ENCODE assay signal across 8 cellular contexts in the genomic region with DNA sequence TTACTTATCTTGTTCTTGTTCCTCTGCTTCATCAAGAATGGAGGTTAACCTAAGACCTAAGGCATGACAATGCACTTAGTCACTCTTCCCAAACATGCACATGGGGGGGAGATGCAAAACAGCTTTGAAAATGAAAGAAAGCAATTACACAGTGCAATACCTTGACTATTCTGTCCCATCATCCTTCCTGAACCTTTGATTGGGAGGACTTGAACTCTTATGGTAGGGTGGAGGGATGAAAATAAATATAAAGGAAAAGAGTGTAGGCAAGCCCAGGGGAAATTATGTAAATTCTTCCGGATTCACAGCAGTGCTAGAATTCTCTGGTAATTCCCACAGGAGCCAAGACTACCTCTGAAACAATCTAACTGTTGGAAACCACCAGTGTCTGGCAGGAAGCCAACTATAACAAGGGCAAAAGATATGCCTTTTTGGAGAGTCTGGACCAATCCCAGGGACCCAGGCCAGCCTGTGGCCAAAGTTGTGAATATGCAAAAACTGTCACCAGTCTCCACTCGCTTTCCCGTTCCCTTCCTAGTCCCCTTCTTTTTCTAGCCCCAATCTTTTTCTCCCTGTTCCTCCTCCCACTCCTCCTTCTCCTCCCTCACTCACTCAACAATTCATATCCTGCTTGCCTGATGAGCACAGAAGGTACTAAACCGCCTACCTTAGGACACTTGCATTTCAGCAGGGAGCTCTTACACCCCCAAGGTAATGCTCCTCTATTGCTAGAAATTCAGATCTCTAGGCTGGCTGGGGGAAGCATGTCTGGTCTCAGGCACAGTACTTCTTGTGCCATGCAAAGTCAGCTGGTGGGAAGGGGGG. TPM values are rescaled to one million over a fixed set of nuclear protein-coding genes. Genes with fewer than 3 reads are reported as not detected.
A peak's percentile ranks its signal among the peaks of the same experiment; 100 is the strongest.
DNase-seq lines count a peak whose midpoint lies in the region; ATAC-seq and TF ChIP-seq lines count a peak whose summit lies in the region.

No MANE protein-coding gene starts in this region.

- H3K36me3 ChIP-seq in right atrium auricular region, result no peaks in the 10 kb centered on the region

- no peaks in the 10 kb centered on the region for H3K27me3 ChIP-seq in AG04450 (ENCODE audit: control insufficient read depth, insufficient read depth, low read length)
- H3K27me3 ChIP-seq in right atrium auricular region, result no peaks in the 10 kb centered on the region

- TF ChIP-seq CTCF in AG04450 (IDR thresholded peaks at IDR 0.05; ENCODE audit: low read depth, low read length) (no peak), WI38 (IDR thresholded peaks at IDR 0.05; ENCODE audit: low read depth, low read length) (no peak), right atrium auricular region (IDR thresholded peaks at IDR 0.05) (no peak)

- peaks cover 0 to 45% of the 10 kb centered on the region in 2 donors for H3K4me1 ChIP-seq in right atrium auricular region

- DNase-seq in AG04450 (ENCODE audit: low read depth, low spot score) (peak; percentile 62), right atrium auricular region (ENCODE audit: low spot score) (peak; percentile 83), T-helper 9 cell (no peak), retina (no peak)

- CTCF ChIA-PET in AG04450 (lab: Charles Lee), result interaction anchor here (3.1 kb wide), 1 partner anchor 36 kb away, joined by 12 read pairs; no protein-coding TSS in a partner anchor

- ATAC-seq in GM18499 (IDR thresholded peaks at IDR 0.05; ENCODE audit: insufficient read depth, unreplicated experiment) (peak; percentile 44), HG03442 (IDR thresholded peaks at IDR 0.05; ENCODE audit: unreplicated experiment) (peak; percentile 33), GM19328 (IDR thresholded peaks at IDR 0.05; ENCODE audit: unreplicated experiment) (no peak)

- POLR2A ChIA-PET in AG04450 (lab: Yijun Ruan, JAX), result interaction anchor here (0.6 kb wide), 1 partner anchor 119 kb away, joined by 3 read pairs; no protein-coding TSS in a partner anchor

- H3K27ac ChIP-seq in AG04450 (ENCODE audit: low read depth, low read length) (peak overlapping the region; percentile 66), right atrium auricular region (peak overlapping the region; percentile 47 to 49)

- H3K9me3 ChIP-seq in AG04450 (ENCODE audit: control insufficient read depth, insufficient read depth, low read length), result no peaks in the 10 kb centered on the region
- no peaks in the 10 kb centered on the region for H3K9me3 ChIP-seq in right atrium auricular region

- H3K4me3 ChIP-seq in AG04450 (ENCODE audit: low read depth, low read length), result peak overlapping the region; percentile 28; the same call in 1 of the 2 replicates
- peak overlapping the region; percentile 39 for H3K4me3 ChIP-seq in WI38 (ENCODE audit: low read depth, low read length)
- H3K4me3 ChIP-seq in right atrium auricular region, result peak overlapping the region in 1 of 2 donors; percentile 10

RNA-seq across cellular contexts. Expression of a gene that starts 2.5 kb away (rescaled TPM):
- polyA plus RNA-seq in AG04450 (2011; rRNA removed), result 324 and 448 TPM in 2 replicates
- 141 and 195 TPM in 2 replicates for polyA minus RNA-seq in AG04450 (2011; rRNA and poly(A)+ RNA removed)
- 10 to 100 TPM; 27.7 to 29.7 TPM for total RNA-seq in right atrium auricular region

Comparison
In these comparisons a context has a peak if more than half of its experiments do, and no peak if none do; other contexts are left out.
1. DNase-seq: peak in AG04450 (single experiment) and right atrium auricular region (single experiment); none in T-helper 9 cell (single experiment) and retina (single experiment).